In the genomic region with DNA sequence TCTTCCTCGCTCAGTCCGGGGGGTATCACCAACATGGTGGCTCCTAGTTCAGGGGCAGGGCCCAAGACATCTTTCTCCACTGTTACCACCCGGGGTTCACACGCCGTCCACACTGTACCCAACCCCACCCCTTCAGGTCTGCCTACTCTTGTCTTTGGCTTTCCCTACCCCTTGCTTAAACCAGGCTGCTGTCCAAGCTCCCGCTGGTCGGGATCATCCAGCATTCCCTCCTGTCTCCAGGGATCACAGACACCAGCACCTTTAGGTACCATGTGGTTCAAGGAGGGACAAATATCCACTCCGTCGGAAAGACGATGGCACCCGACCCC, we compare ENCODE assay signal across 1 cellular context.
TF ChIP-seq lines count a peak whose summit lies in the region.

No MANE protein-coding gene starts in this region.

TF ChIP-seq in GM23338, 12 proteins besides CTCF, POLR2A, EP300 and RAD21 (continued from another document):
- TF ChIP-seq, protein P1, sequence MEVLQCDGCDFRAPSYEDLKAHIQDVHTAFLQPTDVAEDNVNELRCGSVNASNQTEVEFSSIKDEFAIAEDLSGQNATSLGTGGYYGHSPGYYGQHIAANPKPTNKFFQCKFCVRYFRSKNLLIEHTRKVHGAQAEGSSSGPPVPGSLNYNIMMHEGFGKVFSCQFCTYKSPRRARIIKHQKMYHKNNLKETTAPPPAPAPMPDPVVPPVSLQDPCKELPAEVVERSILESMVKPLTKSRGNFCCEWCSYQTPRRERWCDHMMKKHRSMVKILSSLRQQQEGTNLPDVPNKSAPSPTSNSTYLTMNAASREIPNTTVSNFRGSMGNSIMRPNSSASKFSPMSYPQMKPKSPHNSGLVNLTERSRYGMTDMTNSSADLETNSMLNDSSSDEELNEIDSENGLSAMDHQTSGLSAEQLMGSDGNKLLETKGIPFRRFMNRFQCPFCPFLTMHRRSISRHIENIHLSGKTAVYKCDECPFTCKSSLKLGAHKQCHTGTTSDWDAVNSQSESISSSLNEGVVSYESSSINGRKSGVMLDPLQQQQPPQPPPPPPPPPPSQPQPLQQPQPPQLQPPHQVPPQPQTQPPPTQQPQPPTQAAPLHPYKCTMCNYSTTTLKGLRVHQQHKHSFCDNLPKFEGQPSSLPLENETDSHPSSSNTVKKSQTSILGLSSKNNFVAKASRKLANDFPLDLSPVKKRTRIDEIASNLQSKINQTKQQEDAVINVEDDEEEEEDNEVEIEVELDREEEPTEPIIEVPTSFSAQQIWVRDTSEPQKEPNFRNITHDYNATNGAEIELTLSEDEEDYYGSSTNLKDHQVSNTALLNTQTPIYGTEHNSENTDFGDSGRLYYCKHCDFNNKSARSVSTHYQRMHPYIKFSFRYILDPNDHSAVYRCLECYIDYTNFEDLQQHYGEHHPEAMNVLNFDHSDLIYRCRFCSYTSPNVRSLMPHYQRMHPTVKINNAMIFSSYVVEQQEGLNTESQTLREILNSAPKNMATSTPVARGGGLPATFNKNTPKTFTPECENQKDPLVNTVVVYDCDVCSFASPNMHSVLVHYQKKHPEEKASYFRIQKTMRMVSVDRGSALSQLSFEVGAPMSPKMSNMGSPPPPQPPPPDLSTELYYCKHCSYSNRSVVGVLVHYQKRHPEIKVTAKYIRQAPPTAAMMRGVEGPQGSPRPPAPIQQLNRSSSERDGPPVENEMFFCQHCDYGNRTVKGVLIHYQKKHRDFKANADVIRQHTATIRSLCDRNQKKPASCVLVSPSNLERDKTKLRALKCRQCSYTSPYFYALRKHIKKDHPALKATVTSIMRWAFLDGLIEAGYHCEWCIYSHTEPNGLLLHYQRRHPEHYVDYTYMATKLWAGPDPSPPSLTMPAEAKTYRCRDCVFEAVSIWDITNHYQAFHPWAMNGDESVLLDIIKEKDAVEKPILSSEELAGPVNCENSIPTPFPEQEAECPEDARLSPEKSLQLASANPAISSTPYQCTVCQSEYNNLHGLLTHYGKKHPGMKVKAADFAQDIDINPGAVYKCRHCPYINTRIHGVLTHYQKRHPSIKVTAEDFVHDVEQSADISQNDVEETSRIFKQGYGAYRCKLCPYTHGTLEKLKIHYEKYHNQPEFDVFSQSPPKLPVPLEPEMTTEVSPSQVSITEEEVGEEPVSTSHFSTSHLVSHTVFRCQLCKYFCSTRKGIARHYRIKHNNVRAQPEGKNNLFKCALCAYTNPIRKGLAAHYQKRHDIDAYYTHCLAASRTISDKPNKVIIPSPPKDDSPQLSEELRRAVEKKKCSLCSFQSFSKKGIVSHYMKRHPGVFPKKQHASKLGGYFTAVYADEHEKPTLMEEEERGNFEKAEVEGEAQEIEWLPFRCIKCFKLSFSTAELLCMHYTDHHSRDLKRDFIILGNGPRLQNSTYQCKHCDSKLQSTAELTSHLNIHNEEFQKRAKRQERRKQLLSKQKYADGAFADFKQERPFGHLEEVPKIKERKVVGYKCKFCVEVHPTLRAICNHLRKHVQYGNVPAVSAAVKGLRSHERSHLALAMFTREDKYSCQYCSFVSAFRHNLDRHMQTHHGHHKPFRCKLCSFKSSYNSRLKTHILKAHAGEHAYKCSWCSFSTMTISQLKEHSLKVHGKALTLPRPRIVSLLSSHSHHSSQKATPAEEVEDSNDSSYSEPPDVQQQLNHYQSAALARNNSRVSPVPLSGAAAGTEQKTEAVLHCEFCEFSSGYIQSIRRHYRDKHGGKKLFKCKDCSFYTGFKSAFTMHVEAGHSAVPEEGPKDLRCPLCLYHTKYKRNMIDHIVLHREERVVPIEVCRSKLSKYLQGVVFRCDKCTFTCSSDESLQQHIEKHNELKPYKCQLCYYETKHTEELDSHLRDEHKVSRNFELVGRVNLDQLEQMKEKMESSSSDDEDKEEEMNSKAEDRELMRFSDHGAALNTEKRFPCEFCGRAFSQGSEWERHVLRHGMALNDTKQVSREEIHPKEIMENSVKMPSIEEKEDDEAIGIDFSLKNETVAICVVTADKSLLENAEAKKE (CRISPR knock-in tag; IDR thresholded peaks at IDR 0.05): no peak
- TF ChIP-seq POLR2AphosphoS5 (IDR thresholded peaks at IDR 0.05; ENCODE audit: low read depth) (no peak), STAT1 (IDR thresholded peaks at IDR 0.05; ENCODE audit: unreplicated experiment) (no peak)
- TF ChIP-seq, protein P2, sequence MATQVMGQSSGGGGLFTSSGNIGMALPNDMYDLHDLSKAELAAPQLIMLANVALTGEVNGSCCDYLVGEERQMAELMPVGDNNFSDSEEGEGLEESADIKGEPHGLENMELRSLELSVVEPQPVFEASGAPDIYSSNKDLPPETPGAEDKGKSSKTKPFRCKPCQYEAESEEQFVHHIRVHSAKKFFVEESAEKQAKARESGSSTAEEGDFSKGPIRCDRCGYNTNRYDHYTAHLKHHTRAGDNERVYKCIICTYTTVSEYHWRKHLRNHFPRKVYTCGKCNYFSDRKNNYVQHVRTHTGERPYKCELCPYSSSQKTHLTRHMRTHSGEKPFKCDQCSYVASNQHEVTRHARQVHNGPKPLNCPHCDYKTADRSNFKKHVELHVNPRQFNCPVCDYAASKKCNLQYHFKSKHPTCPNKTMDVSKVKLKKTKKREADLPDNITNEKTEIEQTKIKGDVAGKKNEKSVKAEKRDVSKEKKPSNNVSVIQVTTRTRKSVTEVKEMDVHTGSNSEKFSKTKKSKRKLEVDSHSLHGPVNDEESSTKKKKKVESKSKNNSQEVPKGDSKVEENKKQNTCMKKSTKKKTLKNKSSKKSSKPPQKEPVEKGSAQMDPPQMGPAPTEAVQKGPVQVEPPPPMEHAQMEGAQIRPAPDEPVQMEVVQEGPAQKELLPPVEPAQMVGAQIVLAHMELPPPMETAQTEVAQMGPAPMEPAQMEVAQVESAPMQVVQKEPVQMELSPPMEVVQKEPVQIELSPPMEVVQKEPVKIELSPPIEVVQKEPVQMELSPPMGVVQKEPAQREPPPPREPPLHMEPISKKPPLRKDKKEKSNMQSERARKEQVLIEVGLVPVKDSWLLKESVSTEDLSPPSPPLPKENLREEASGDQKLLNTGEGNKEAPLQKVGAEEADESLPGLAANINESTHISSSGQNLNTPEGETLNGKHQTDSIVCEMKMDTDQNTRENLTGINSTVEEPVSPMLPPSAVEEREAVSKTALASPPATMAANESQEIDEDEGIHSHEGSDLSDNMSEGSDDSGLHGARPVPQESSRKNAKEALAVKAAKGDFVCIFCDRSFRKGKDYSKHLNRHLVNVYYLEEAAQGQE (IDR thresholded peaks at IDR 0.05; ENCODE audit: unreplicated experiment): no peak
